Comparison of ENCODE assay signal across 15 cellular contexts in the genomic region with DNA sequence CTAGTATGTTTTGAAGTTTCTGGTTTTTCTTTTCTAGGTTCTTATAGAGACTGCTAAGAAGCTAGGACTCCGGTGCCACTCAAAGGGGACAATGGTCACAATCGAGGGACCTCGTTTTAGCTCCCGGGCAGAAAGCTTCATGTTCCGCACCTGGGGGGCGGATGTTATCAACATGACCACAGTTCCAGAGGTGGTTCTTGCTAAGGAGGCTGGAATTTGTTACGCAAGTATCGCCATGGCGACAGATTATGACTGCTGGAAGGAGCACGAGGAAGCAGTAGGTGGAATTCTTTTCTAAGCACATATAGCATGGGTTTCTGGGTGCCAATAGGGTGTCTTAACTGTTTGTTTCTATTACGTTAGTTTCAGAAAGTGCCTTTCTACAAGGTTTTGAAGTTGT. TPM values are rescaled to one million over a fixed set of nuclear protein-coding genes. Genes with fewer than 3 reads are reported as not detected.
DNase-seq lines count a peak whose midpoint lies in the region; ATAC-seq and TF ChIP-seq lines count a peak whose summit lies in the region.
"Had no signal": no experiment of that assay in that cellular context is flagged by ENCODE, and none has a peak within 500 bp of the region (broad histone marks: within the 10 kb centered on the region; RNA-seq: fewer than 3 reads in every experiment).

No MANE protein-coding gene starts in this region.

- no peak for TF ChIP-seq CTCF in Caco-2 (IDR thresholded peaks at IDR 0.05; ENCODE audit: insufficient read depth in 1 of 2, low read depth in 1 of 2, low read length in 1 of 2, severe bottlenecking in 1 of 2, unreplicated experiment in 1 of 2)
- no peak for TF ChIP-seq CTCF in PC-3 (conservative IDR thresholded peaks at IDR 0.05; ENCODE audit: low read depth, low read length)
- no peak for TF ChIP-seq CTCF in fibroblast of mammary gland (conservative IDR thresholded peaks at IDR 0.05; ENCODE audit: control insufficient read depth, insufficient read depth, low read depth, low read length)

- no peaks in the 10 kb centered on the region for H3K27me3 Mint-ChIP-seq in Caco-2 (ENCODE audit: insufficient read depth, unreplicated experiment)
- H3K27me3 Mint-ChIP-seq: activated naive CD8-positive, alpha-beta T cell; naive thymus-derived CD4-positive, alpha-beta T cell had no signal

- no peak for ATAC-seq in PC-3
- ATAC-seq: naive thymus-derived CD4-positive, alpha-beta T cell; Panc1 had no signal

- H3K27ac Mint-ChIP-seq in Caco-2 (ENCODE audit: unreplicated experiment) = peak overlapping the region; percentile 82
- H3K27ac Mint-ChIP-seq: activated naive CD8-positive, alpha-beta T cell had no signal

- H3K4me1 ChIP-seq in Caco-2 (peaks cover 25% of the 10 kb centered on the region), PC-3 (ENCODE audit: insufficient read depth, low read length) (peaks cover 36% of the 10 kb centered on the region), mesenchymal stem cell (ENCODE audit: control insufficient read depth, insufficient read depth, low read depth, low read length) (peaks cover 1% of the 10 kb centered on the region)

- peaks cover 31% of the 10 kb centered on the region for H3K36me3 Mint-ChIP-seq in Caco-2 (ENCODE audit: insufficient read depth, unreplicated experiment)

- H3K4me1 Mint-ChIP-seq in Caco-2 (ENCODE audit: low read depth, unreplicated experiment) = peaks cover 16% of the 10 kb centered on the region

- H4K20me1 ChIP-seq in PC-3 (ENCODE audit: low read length) = no peaks in the 10 kb centered on the region

- H3K36me3 ChIP-seq in Caco-2 (ENCODE audit: control insufficient read depth, insufficient read depth, low read length) = peaks cover 4% of the 10 kb centered on the region; the same call in 1 of the 2 replicates
- peaks cover 44% of the 10 kb centered on the region for H3K36me3 ChIP-seq in PC-3 (ENCODE audit: low read depth, low read length)
- H3K36me3 ChIP-seq in mesenchymal stem cell (ENCODE audit: control insufficient read depth in 1 of 2, insufficient read depth in 2 of 2, low read depth in 1 of 2, low read length in 2 of 2) = peaks cover 23 to 66% of the 10 kb centered on the region in 2 experiments

- H2BK120ac ChIP-seq in mesenchymal stem cell (ENCODE audit: low read depth, low read length) = no peak overlapping the region

- CTCF ChIA-PET in Caco-2 (lab: Charles Lee) = interaction anchor here (1.7 kb wide), 1 partner anchor 154 kb away, joined by 7 read pairs; a partner anchor contains a TSS
- CTCF ChIA-PET in PC-3 (lab: Charles Lee) = no interaction called here

- no TSS peak for BruUV-seq in Caco-2 (replicated peaks; lab: Mats Ljungman, UMichigan)
- no TSS peak for BruUV-seq in PC-3 (replicated peaks; lab: Mats Ljungman, UMichigan)

- H2BK5ac ChIP-seq in mesenchymal stem cell (ENCODE audit: low read depth, low read length, poor library complexity, severe bottlenecking) = no peak overlapping the region

- no peaks in the 10 kb centered on the region for H3K9me3 Mint-ChIP-seq in Caco-2 (ENCODE audit: unreplicated experiment)

- no peaks in the 10 kb centered on the region for H3K9me2 ChIP-seq in PC-3 (replicated peaks; ENCODE audit: low read length)

- H3K4me3 Mint-ChIP-seq in Caco-2 (ENCODE audit: unreplicated experiment) = peak overlapping the region; percentile 37
- H3K4me3 Mint-ChIP-seq: activated naive CD8-positive, alpha-beta T cell; naive thymus-derived CD4-positive, alpha-beta T cell had no signal

- H2AFZ ChIP-seq in PC-3 (ENCODE audit: low read length) = no peak overlapping the region
- no peak overlapping the region for H2AFZ ChIP-seq in mesenchymal stem cell (ENCODE audit: low read depth, low read length)

- H4K8ac ChIP-seq in mesenchymal stem cell (ENCODE audit: low read length) = no peak overlapping the region

- no peak overlapping the region for H3K4ac ChIP-seq in mesenchymal stem cell (ENCODE audit: low read depth in 1 of 2, low read length in 2 of 2)

- H2BK12ac ChIP-seq in mesenchymal stem cell (ENCODE audit: low read length in 2 of 2) = no peak overlapping the region

- DNase-seq in Caco-2 = peak; percentile 85 to 88
- peak; percentile 23 for DNase-seq in PC-3
- DNase-seq in fibroblast of mammary gland (ENCODE audit: low read depth) = peak; percentile 71
- peak; percentile 61 for DNase-seq in mesenchymal stem cell
- no peak for DNase-seq in pons (ENCODE audit: low spot score)
- no peak for DNase-seq in activated CD4-positive, alpha-beta T cell treated with anti-CD3 and anti-CD28 coated beads, Interleukin-2, amount 50 U/mL, for 1 hour
- no peak for DNase-seq in activated effector memory CD4-positive, alpha-beta T cell treated with anti-CD3 and anti-CD28 coated beads, Interleukin-2, amount 50 U/mL, for 16 hours
- no peak for DNase-seq in NCI-H69 (lab: John Stamatoyannopoulos, UW)
- DNase-seq: effector memory CD4-positive, alpha-beta T cell; naive thymus-derived CD4-positive, alpha-beta T cell; NCI-H2029 treated with DMSO at 0.1 percent for 48 hours; T-helper 9 cell had no signal

- 0 out of 2 replicates have a peak, but pooled peaks cover 6% of the 10 kb centered on the region for H3K79me2 ChIP-seq in PC-3 (ENCODE audit: low read length)

- POLR2A ChIA-PET in Caco-2 (lab: Charles Lee) = no interaction called here
- POLR2A ChIA-PET in PC-3 (lab: Charles Lee; ENCODE audit: unreplicated experiment) = no interaction called here

- H3K23ac ChIP-seq in mesenchymal stem cell (ENCODE audit: low read length in 2 of 2) = no peak overlapping the region

- peaks cover 23% of the 10 kb centered on the region for H3K79me1 ChIP-seq in mesenchymal stem cell (replicated peaks; ENCODE audit: low read length, poor library complexity, severe bottlenecking)

- WGBS in mesenchymal stem cell = 93% methylated on average over 11 of the region's 11 CpGs

- no peaks in the 10 kb centered on the region for H3K9me3 ChIP-seq in Caco-2
- H3K9me3 ChIP-seq in PC-3 (ENCODE audit: low read length) = no peaks in the 10 kb centered on the region
- H3K9me3 ChIP-seq in mesenchymal stem cell (ENCODE audit: control insufficient read depth, low read length) = peaks cover 4% of the 10 kb centered on the region

- H3K4me2 ChIP-seq in PC-3 (ENCODE audit: low read length) (no peak overlapping the region), mesenchymal stem cell (ENCODE audit: low read length, poor library complexity, severe bottlenecking) (no peak overlapping the region)
- H3K4me2 ChIP-seq: KMS-11 had no signal

- H4K91ac ChIP-seq in mesenchymal stem cell (ENCODE audit: low read length) = no peak overlapping the region

- H3K27ac ChIP-seq in PC-3 (ENCODE audit: low read length) (peak overlapping the region; percentile 96; the same call in 1 of the 2 replicates), mesenchymal stem cell (ENCODE audit: low read length, poor library complexity, severe bottlenecking) (no peak overlapping the region)
- H3K27ac ChIP-seq: KMS-11 had no signal

- no peak overlapping the region for H2BK15ac ChIP-seq in mesenchymal stem cell (ENCODE audit: low read depth, poor library complexity, severe bottlenecking)

- no peak overlapping the region for H2AK5ac ChIP-seq in mesenchymal stem cell (ENCODE audit: low read length, severe bottlenecking)

- H3K27me3 ChIP-seq in Caco-2 (replicated peaks; ENCODE audit: control insufficient read depth, insufficient read depth, low read length) (no peaks in the 10 kb centered on the region), PC-3 (ENCODE audit: low read length) (no peaks in the 10 kb centered on the region), mesenchymal stem cell (ENCODE audit: control insufficient read depth in 1 of 2, insufficient read depth in 1 of 2, low read length in 2 of 2) (no peaks in the 10 kb centered on the region)

- no peak overlapping the region for H3K14ac ChIP-seq in mesenchymal stem cell (ENCODE audit: low read length in 2 of 2)

- H3K18ac ChIP-seq in mesenchymal stem cell (ENCODE audit: low read depth in 1 of 2, low read length in 2 of 2) = no peak overlapping the region

- intact Hi-C loops in Caco-2 (cut with micrococcal nuclease; ENCODE audit: unreplicated experiment) = no loop called here
- intact Hi-C loops in PC-3 (cut with micrococcal nuclease) = no loop called here

- H3K4me3 ChIP-seq in Caco-2 (ENCODE audit: low read depth, low read length) (no peak overlapping the region), PC-3 (ENCODE audit: low read length) (no peak overlapping the region), fibroblast of mammary gland (ENCODE audit: control insufficient read depth, low read depth, low read length) (no peak overlapping the region), mesenchymal stem cell (ENCODE audit: insufficient read depth in 1 of 2, low read depth in 1 of 2, low read length in 2 of 2) (no peak overlapping the region)

- peaks cover 5% of the 10 kb centered on the region for H3F3A ChIP-seq in PC-3 (ENCODE audit: low read length, unreplicated experiment)

- H3K9ac ChIP-seq in PC-3 (ENCODE audit: low read length) (no peak overlapping the region), mesenchymal stem cell (ENCODE audit: low read length) (no peak overlapping the region)
- H3K9ac ChIP-seq: KMS-11 had no signal

RNA-seq across cellular contexts. Expression of a gene that starts 52.2 kb away (rescaled TPM):
- total RNA-seq in Caco-2 (2022) (42.5 and 53.3 TPM in 2 replicates), PC-3 (2014; rRNA removed) (33.7 and 34.7 TPM in 2 replicates)
- 14.2 TPM for polyA plus RNA-seq in mesenchymal stem cell (2013, experiment 1 of 2)
- polyA plus RNA-seq in mesenchymal stem cell (2013, experiment 2 of 2) = 14.5 TPM

Comparison
In these comparisons a context has a peak if more than half of its experiments do, and no peak if none do; other contexts are left out.
1. DNase-seq: peak in Caco-2 (2 of 2), PC-3 (single experiment), fibroblast of mammary gland (single experiment) and mesenchymal stem cell (single experiment); none in pons (single experiment), activated CD4-positive, alpha-beta T cell treated with anti-CD3 and anti-CD28 coated beads, Interleukin-2, amount 50 U/mL, for 1 hour (single experiment), activated effector memory CD4-positive, alpha-beta T cell treated with anti-CD3 and anti-CD28 coated beads, Interleukin-2, amount 50 U/mL, for 16 hours (single experiment) and NCI-H69 (single experiment).